Comparison of ENCODE assay signal across 8 cellular contexts in genomic region chr16:82653550-82654511, GRCh38. TPM values are rescaled to one million over a fixed set of nuclear protein-coding genes. Genes with fewer than 3 reads are reported as not detected.
DNase-seq lines count a peak whose midpoint lies in the region; ATAC-seq and TF ChIP-seq lines count a peak whose summit lies in the region.

No MANE protein-coding gene starts in this region.

- no peaks in the 10 kb centered on the region for H3K27me3 Mint-ChIP-seq in activated naive CD8-positive, alpha-beta T cell treated with anti-CD3 and anti-CD28 coated beads, Interleukin-2, amount 10 ng/mL, durations not matched to agents 7 days and 5 days
- H3K27me3 Mint-ChIP-seq in H9 (ENCODE audit: low read depth): peaks cover 10% of the 10 kb centered on the region; the same call in 1 of the 2 replicates

- H4K91ac ChIP-seq in H9 (ENCODE audit: insufficient read length, low read depth, low read length): no peak overlapping the region

- no peak overlapping the region for H3K14ac ChIP-seq in H9 (ENCODE audit: insufficient read depth, low read length)

- DNase-seq in OCI-LY7 (ENCODE audit: low spot score): peak; percentile 11
- peak; percentile 35 for DNase-seq in activated naive CD8-positive, alpha-beta T cell treated with anti-CD3 and anti-CD28 coated beads, Interleukin-2, amount 10 ng/mL, durations not matched to agents 7 days and 5 days
- no peak for DNase-seq in ascending aorta (ENCODE audit: low spot score in 2 of 2)
- no peak for DNase-seq in erythroblast (lab: John Stamatoyannopoulos, UW)
- DNase-seq in H9: no peak

- peaks cover 75% of the 10 kb centered on the region for H3K4me1 Mint-ChIP-seq in activated naive CD8-positive, alpha-beta T cell treated with anti-CD3 and anti-CD28 coated beads, Interleukin-2, amount 10 ng/mL, durations not matched to agents 7 days and 5 days
- peaks cover 14 to 27% of the 10 kb centered on the region in 2 experiments for H3K4me1 Mint-ChIP-seq in H9

- intact Hi-C loops in OCI-LY7 (cut with micrococcal nuclease; ENCODE audit: unreplicated experiment) (no loop called here), ascending aorta (cut with DNase I) (loop anchor here (5.0 kb wide), 1 partner anchor 43 kb away; no protein-coding TSS in a partner anchor)

- H3K36me3 Mint-ChIP-seq in activated naive CD8-positive, alpha-beta T cell treated with anti-CD3 and anti-CD28 coated beads, Interleukin-2, amount 10 ng/mL, durations not matched to agents 7 days and 5 days: no peaks in the 10 kb centered on the region
- H3K36me3 Mint-ChIP-seq in H9 (ENCODE audit: insufficient read depth in 1 of 3, low read depth in 3 of 3): no peaks in the 10 kb centered on the region

- H3K23ac ChIP-seq in H9 (ENCODE audit: insufficient read length, low read depth, low read length): no peak overlapping the region

- H4K20me1 ChIP-seq in OCI-LY7 (ENCODE audit: insufficient read depth, low read length) (no peaks in the 10 kb centered on the region), H9 (ENCODE audit: control insufficient read depth, insufficient read depth, insufficient read length) (no peaks in the 10 kb centered on the region)

- TF ChIP-seq CTCF in OCI-LY7 (conservative IDR thresholded peaks at IDR 0.05; ENCODE audit: low read length): no peak
- no peak for TF ChIP-seq CTCF in liver (IDR thresholded peaks at IDR 0.05; ENCODE audit: low read depth, low read length, missing input control)
- TF ChIP-seq CTCF in ascending aorta (IDR thresholded peaks at IDR 0.05): no peak
- no peak for TF ChIP-seq CTCF in H9 (conservative IDR thresholded peaks at IDR 0.05)

- no peak overlapping the region for H3K4ac ChIP-seq in H9 (ENCODE audit: low read depth, low read length)

- no peaks in the 10 kb centered on the region for H3K9me2 ChIP-seq in OCI-LY7 (ENCODE audit: insufficient read depth, low read length)

- H3K18ac ChIP-seq in H9 (ENCODE audit: insufficient read length, low read depth, low read length): no peak overlapping the region

- H4K8ac ChIP-seq in H9 (replicated peaks; ENCODE audit: insufficient read length, low read depth, low read length): no peak overlapping the region

- BruUV-seq in OCI-LY7 (replicated peaks; lab: Mats Ljungman, UMichigan): no TSS peak

- TF ChIP-seq POLR2A in erythroblast (IDR thresholded peaks at IDR 0.05; ENCODE audit: low read length): no peak

- H3K36me3 ChIP-seq in OCI-LY7 (ENCODE audit: insufficient read depth, low read length) (no peaks in the 10 kb centered on the region), liver (ENCODE audit: control insufficient read depth in 4 of 4, insufficient read depth in 3 of 4, low read depth in 1 of 4, low read length in 3 of 4) (no peaks in the 10 kb centered on the region), ascending aorta (no peaks in the 10 kb centered on the region)

- no peak overlapping the region for H3T11ph ChIP-seq in H9 (ENCODE audit: low read length)

- H3K4me3 ChIP-seq in OCI-LY7 (ENCODE audit: low read depth, low read length, poor library complexity, severe bottlenecking) (no peak overlapping the region), liver (ENCODE audit: low read depth in 1 of 3, low read length in 3 of 3) (no peak overlapping the region), ascending aorta (no peak overlapping the region)

- H3K79me2 ChIP-seq in OCI-LY7 (ENCODE audit: insufficient read depth, low read depth, low read length) (no peaks in the 10 kb centered on the region), H9 (ENCODE audit: insufficient read depth, low read length) (no peaks in the 10 kb centered on the region)

- H3K23me2 ChIP-seq in H9 (ENCODE audit: insufficient read length, low read depth, low read length, poor library complexity, severe bottlenecking): no peaks in the 10 kb centered on the region

- no peak overlapping the region for H3K56ac ChIP-seq in H9 (ENCODE audit: insufficient read length, low read depth, low read length)

- no peak overlapping the region for H2AK5ac ChIP-seq in H9 (ENCODE audit: insufficient read length, low read length)

- POLR2A ChIA-PET in OCI-LY7 (lab: Charles Lee): interaction anchor here (1.0 kb wide), 1 partner anchor 102 kb away, joined by 5 read pairs; no protein-coding TSS in a partner anchor
- POLR2A ChIA-PET in activated naive CD8-positive, alpha-beta T cell treated with anti-CD3 and anti-CD28 coated beads, Interleukin-2, amount 10 ng/mL, durations not matched to agents 7 days and 5 days (lab: Charles Lee): no interaction called here

- H2BK120ac ChIP-seq in H9 (ENCODE audit: low read depth, low read length, poor library complexity, severe bottlenecking): no peak overlapping the region

- H2AFZ ChIP-seq in OCI-LY7 (ENCODE audit: low read length) (peak overlapping the region; percentile 30; the same call in 1 of the 2 replicates), H9 (ENCODE audit: low read length) (no peak overlapping the region)

- no peaks in the 10 kb centered on the region for H3K27me3 ChIP-seq in liver (ENCODE audit: control insufficient read depth in 4 of 4, insufficient read depth in 4 of 4, low read length in 3 of 4)
- no peaks in the 10 kb centered on the region for H3K27me3 ChIP-seq in ascending aorta
- no peaks in the 10 kb centered on the region for H3K27me3 ChIP-seq in H9 (ENCODE audit: insufficient read depth, low read length)

- H3K9ac ChIP-seq in liver (ENCODE audit: low read depth in 1 of 2, low read length in 2 of 2): no peak overlapping the region
- H3K9ac ChIP-seq in H9 (ENCODE audit: extremely low read depth, insufficient read length, low read length): no peak overlapping the region

- no peak for TF ChIP-seq RAD21 in liver (IDR thresholded peaks at IDR 0.05)

- H3K4me2 ChIP-seq in OCI-LY7 (ENCODE audit: low read length) (peak overlapping the region; percentile 31; the same call in 1 of the 2 replicates), H9 (ENCODE audit: insufficient read depth, insufficient read length, low read length) (no peak overlapping the region)

- no peak overlapping the region for H3K27ac ChIP-seq in OCI-LY7 (ENCODE audit: low read depth, low read length, poor library complexity, severe bottlenecking)
- peak overlapping the region in 1 of 2 donors; percentile 5 for H3K27ac ChIP-seq in liver (ENCODE audit: low read depth in 1 of 2, low read length in 2 of 2)
- H3K27ac ChIP-seq in ascending aorta: peak overlapping the region in 1 of 2 donors; percentile 16
- no peak overlapping the region for H3K27ac ChIP-seq in H9 (ENCODE audit: insufficient read length, low read depth, low read length)

- H3K27ac Mint-ChIP-seq in activated naive CD8-positive, alpha-beta T cell treated with anti-CD3 and anti-CD28 coated beads, Interleukin-2, amount 10 ng/mL, durations not matched to agents 7 days and 5 days: peak overlapping the region; percentile 95
- H3K27ac Mint-ChIP-seq in H9: peak overlapping the region in 1 of 3 experiments; percentile 22; a peak in 1 of 7 replicates

- H2BK5ac ChIP-seq in H9 (ENCODE audit: insufficient read length, low read length): no peak overlapping the region

- CTCF ChIA-PET in OCI-LY7 (lab: Charles Lee; ENCODE audit: unreplicated experiment): no interaction called here

- no peaks in the 10 kb centered on the region for H3K79me1 ChIP-seq in H9 (ENCODE audit: insufficient read depth, low read depth, low read length, poor library complexity, severe bottlenecking)

- ATAC-seq in GM18520 (IDR thresholded peaks at IDR 0.05; ENCODE audit: unreplicated experiment) (peak; percentile 64), HG02870 (IDR thresholded peaks at IDR 0.05; ENCODE audit: unreplicated experiment) (peak; percentile 78)
- peak; percentile 55 for ATAC-seq in activated naive CD8-positive, alpha-beta T cell treated with anti-CD3 and anti-CD28 coated beads, Interleukin-2, amount 10 ng/mL, durations not matched to agents 7 days and 5 days (ENCODE audit: low read depth)

- peak overlapping the region; percentile 65 for H3K4me3 Mint-ChIP-seq in activated naive CD8-positive, alpha-beta T cell treated with anti-CD3 and anti-CD28 coated beads, Interleukin-2, amount 10 ng/mL, durations not matched to agents 7 days and 5 days
- no peak overlapping the region for H3K4me3 Mint-ChIP-seq in H9

- H2BK12ac ChIP-seq in H9 (ENCODE audit: insufficient read length, low read depth, low read length): no peak overlapping the region

- H4K5ac ChIP-seq in H9 (ENCODE audit: insufficient read length, low read depth, low read length): no peak overlapping the region

- H3K9me3 Mint-ChIP-seq in activated naive CD8-positive, alpha-beta T cell treated with anti-CD3 and anti-CD28 coated beads, Interleukin-2, amount 10 ng/mL, durations not matched to agents 7 days and 5 days: peaks cover 2% of the 10 kb centered on the region
- H3K9me3 Mint-ChIP-seq in H9: no peaks in the 10 kb centered on the region; a peak in 1 of 5 replicates

- H3K4me1 ChIP-seq in OCI-LY7 (ENCODE audit: insufficient read depth, low read length, poor library complexity, severe bottlenecking) (peaks cover 26% of the 10 kb centered on the region), liver (ENCODE audit: control insufficient read depth in 4 of 4, insufficient read depth in 4 of 4, low read length in 3 of 4) (no peaks in the 10 kb centered on the region), ascending aorta (peaks cover 0 to 28% of the 10 kb centered on the region in 2 donors), H9 (ENCODE audit: insufficient read depth, low read length) (no peaks in the 10 kb centered on the region)

- no peaks in the 10 kb centered on the region for H3K9me3 ChIP-seq in OCI-LY7 (ENCODE audit: low read length)
- H3K9me3 ChIP-seq in liver (ENCODE audit: control insufficient read depth in 4 of 4, low read length in 3 of 4): no peaks in the 10 kb centered on the region
- H3K9me3 ChIP-seq in ascending aorta: no peaks in the 10 kb centered on the region
- H3K9me3 ChIP-seq in H9 (ENCODE audit: control insufficient read depth, low read depth, low read length): no peaks in the 10 kb centered on the region

- H2BK15ac ChIP-seq in H9 (ENCODE audit: low read depth, low read length): no peak overlapping the region

- WGBS in liver: 68% methylated on average over 11 of the region's 11 CpGs
- WGBS in H9 (ENCODE audit: extremely low coverage, insufficient read length, low lambda C conversion rate): no CpG with 5 or more reads among the region's 11 CpGs

- no peak overlapping the region for H2BK20ac ChIP-seq in H9 (ENCODE audit: low read depth, low read length, poor library complexity, severe bottlenecking)

TF ChIP-seq in liver, 16 proteins besides CTCF, POLR2A, EP300 and RAD21:
- no peak for TF ChIP-seq GABPA (IDR thresholded peaks at IDR 0.05 in 1 of 2, conservative IDR thresholded peaks at IDR 0.05 in 1 of 2)
- peak; percentile 27 to 78 for TF ChIP-seq JUND (IDR thresholded peaks at IDR 0.05)

RNA-seq across cellular contexts. Expression of gene CDH13, which starts 27.1 kb away (rescaled TPM):
- total RNA-seq in OCI-LY7 (2014; rRNA removed; shearing (Covaris generic)): not detected in 2 replicates
- total RNA-seq in OCI-LY7 (2022) (not detected in 2 replicates), liver (under 1 TPM; 0.42 to 0.75 TPM), ascending aorta (160 TPM), H9 (2021) (1.5 and 2.4 TPM in 2 replicates)
- total RNA-seq in activated naive CD8-positive, alpha-beta T cell treated with anti-CD3 and anti-CD28 coated beads, Interleukin-2, amount 10 ng/mL, durations not matched to agents 7 days and 5 days: not detected
- polyA plus RNA-seq in liver: 1 to 10 TPM in 1 of 2 donors, under 1 TPM in 1; 0.21 to 1.5 TPM

Comparison
In these comparisons a context has a peak if more than half of its experiments do, and no peak if none do; other contexts are left out.
1. DNase-seq: peak in OCI-LY7 (single experiment) and activated naive CD8-positive, alpha-beta T cell treated with anti-CD3 and anti-CD28 coated beads, Interleukin-2, amount 10 ng/mL, durations not matched to agents 7 days and 5 days (single experiment); none in ascending aorta (0 of 2), erythroblast (0 of 2) and H9 (single experiment).
2. RNA of gene CDH13, which starts 27.1 kb away (total RNA-seq): 160 TPM in ascending aorta (single experiment); 1.5 to 2.4 TPM in H9, 0.42 to 0.75 TPM in liver, not detected in OCI-LY7 and not detected in activated naive CD8-positive, alpha-beta T cell treated with anti-CD3 and anti-CD28 coated beads, Interleukin-2, amount 10 ng/mL, durations not matched to agents 7 days and 5 days; every median in the first group is over 10 times any median in the second.
3. Peak in every context shown above with its lines, with median percentiles within 50 percentile points of each other: ATAC-seq.